ENCODE assay signal across 9 cellular contexts in the genomic region with DNA sequence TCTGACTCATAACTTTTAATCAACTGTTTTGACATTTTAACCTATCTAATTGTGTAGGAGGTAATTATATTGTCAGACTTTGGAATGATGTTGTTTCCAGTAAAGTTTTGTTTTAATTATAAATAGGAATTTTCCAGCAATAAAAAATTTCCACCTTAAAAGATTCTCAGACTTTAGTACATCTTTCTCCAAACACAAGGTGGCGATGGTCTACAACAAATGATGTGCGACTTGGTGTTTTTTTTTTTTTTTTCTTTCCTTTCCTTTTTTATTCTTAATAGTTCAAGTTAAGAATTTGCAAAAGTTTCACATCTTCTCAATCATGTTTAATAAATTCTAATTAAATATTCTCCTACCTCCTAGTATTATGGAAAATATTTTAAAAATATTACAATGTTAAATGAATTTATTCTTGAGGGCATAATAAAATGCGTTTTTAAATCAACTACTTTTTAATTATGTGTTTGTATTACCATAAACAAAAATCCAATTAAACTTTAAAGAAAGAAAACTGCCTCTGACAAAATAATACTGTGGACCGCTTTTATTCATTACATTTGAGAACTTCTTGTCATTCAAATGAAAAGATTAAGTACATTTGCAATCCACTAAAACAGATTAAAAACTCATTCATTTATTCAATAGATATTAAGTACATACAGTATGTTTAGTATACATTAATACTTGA. TPM values are rescaled to one million over a fixed set of nuclear protein-coding genes. Genes with fewer than 3 reads are reported as not detected.
DNase-seq lines count a peak whose midpoint lies in the region; ATAC-seq and TF ChIP-seq lines count a peak whose summit lies in the region.
"Had no signal": no experiment of that assay in that cellular context is flagged by ENCODE, and none has a peak within 500 bp of the region (broad histone marks: within the 10 kb centered on the region; RNA-seq: fewer than 3 reads in every experiment).

No MANE protein-coding gene starts in this region.

- H3K4me1 Mint-ChIP-seq in nephron: peaks cover 33% of the 10 kb centered on the region
- peaks cover 15% of the 10 kb centered on the region for H3K4me1 Mint-ChIP-seq in T-helper 2 cell treated with Interferon-gamma antibody and Interleukin-4, amounts not matched to agents 5 μg/mL and 100 μg/mL, for 36 hours (ENCODE audit: low read depth)

- peak; percentile 76 to 82 for DNase-seq in cardiac muscle cell (ENCODE audit: low read depth in 1 of 2, low spot score in 1 of 2)
- DNase-seq in left cardiac atrium: no peak
- peak; percentile 35 for DNase-seq in NCI-H446 treated with DMSO at 0.1 percent for 48 hours (lab: John Stamatoyannopoulos, UW)
- DNase-seq in cerebellar cortex (ENCODE audit: low spot score): peak; percentile 79
- no peak for DNase-seq in hepatic stellate cell (ENCODE audit: low spot score)
- DNase-seq in T-helper 2 cell treated with Interferon-gamma antibody and Interleukin-4, amounts not matched to agents 5 μg/mL and 100 μg/mL, for 36 hours (ENCODE audit: low spot score): no peak

- peaks cover 9% of the 10 kb centered on the region for H3K4me1 ChIP-seq in cardiac muscle cell (ENCODE audit: low read depth)

- ATAC-seq in left cardiac atrium: no peak
- ATAC-seq in GM21825 (IDR thresholded peaks at IDR 0.05; ENCODE audit: unreplicated experiment): no peak

- no peaks in the 10 kb centered on the region for H3K27me3 Mint-ChIP-seq in nephron (ENCODE audit: low read depth)
- H3K27me3 Mint-ChIP-seq in T-helper 2 cell treated with Interferon-gamma antibody and Interleukin-4, amounts not matched to agents 5 μg/mL and 100 μg/mL, for 36 hours (ENCODE audit: low read depth): peaks cover 34% of the 10 kb centered on the region

- no peaks in the 10 kb centered on the region for H3K36me3 ChIP-seq in cardiac muscle cell

- H3K9me3 Mint-ChIP-seq in nephron: no peaks in the 10 kb centered on the region
- no peaks in the 10 kb centered on the region for H3K9me3 Mint-ChIP-seq in T-helper 2 cell treated with Interferon-gamma antibody and Interleukin-4, amounts not matched to agents 5 μg/mL and 100 μg/mL, for 36 hours
- H3K9me3 Mint-ChIP-seq: activated naive CD4-positive, alpha-beta T cell treated with anti-CD3 and anti-CD28 coated beads, Interleukin-2, amount 50 U/mL, for 24 hours had no signal

- intact Hi-C loops in left cardiac atrium (cut with DNase I): loop anchor here (1.0 to 10.0 kb wide), 8 partner anchors 713 to 1895 kb away; no protein-coding TSS in a partner anchor

- no peaks in the 10 kb centered on the region for H3K9me3 ChIP-seq in cardiac muscle cell (ENCODE audit: low read depth)

- H3K27me3 ChIP-seq in cardiac muscle cell: no peaks in the 10 kb centered on the region

- H3K27ac ChIP-seq in cardiac muscle cell: no peak overlapping the region

- H3K4me3 ChIP-seq in cardiac muscle cell: no peak overlapping the region

- H3K27ac Mint-ChIP-seq in nephron: peak overlapping the region; percentile 50 to 87 (median 78)
- H3K27ac Mint-ChIP-seq in T-helper 2 cell treated with Interferon-gamma antibody and Interleukin-4, amounts not matched to agents 5 μg/mL and 100 μg/mL, for 36 hours: no peak overlapping the region
- H3K27ac Mint-ChIP-seq: activated naive CD4-positive, alpha-beta T cell treated with anti-CD3 and anti-CD28 coated beads, Interleukin-2, amount 50 U/mL, for 24 hours had no signal

- H3K36me3 Mint-ChIP-seq in nephron (ENCODE audit: low read depth): no peaks in the 10 kb centered on the region
- H3K36me3 Mint-ChIP-seq in T-helper 2 cell treated with Interferon-gamma antibody and Interleukin-4, amounts not matched to agents 5 μg/mL and 100 μg/mL, for 36 hours (ENCODE audit: low read depth): no peaks in the 10 kb centered on the region

- TF ChIP-seq CTCF in cardiac muscle cell (IDR thresholded peaks at IDR 0.05; ENCODE audit: low read depth, low read length): peak; percentile 51
- TF ChIP-seq CTCF in nephron (IDR thresholded peaks at IDR 0.05; ENCODE audit: unreplicated experiment in 3 of 3): peak; percentile 50 to 64 (median 57)

- H3K4me3 Mint-ChIP-seq in nephron: peak overlapping the region; percentile 4 to 63 (median 28)
- H3K4me3 Mint-ChIP-seq in T-helper 2 cell treated with Interferon-gamma antibody and Interleukin-4, amounts not matched to agents 5 μg/mL and 100 μg/mL, for 36 hours: no peak overlapping the region
- H3K4me3 Mint-ChIP-seq: activated naive CD4-positive, alpha-beta T cell treated with anti-CD3 and anti-CD28 coated beads, Interleukin-2, amount 50 U/mL, for 24 hours had no signal

RNA-seq across cellular contexts. Expression of a gene that starts 4.4 kb away (rescaled TPM):
- total RNA-seq in cardiac muscle cell (155 and 185 TPM in 2 replicates), left cardiac atrium (100 to 1,000 TPM; 139 to 143 TPM)
- polyA plus RNA-seq in cardiac muscle cell: 154 and 179 TPM in 2 replicates

Comparison
In these comparisons a context has a peak if more than half of its experiments do, and no peak if none do; other contexts are left out.
1. DNase-seq: peak in cardiac muscle cell (2 of 2), NCI-H446 treated with DMSO at 0.1 percent for 48 hours (single experiment) and cerebellar cortex (single experiment); none in left cardiac atrium (single experiment), hepatic stellate cell (single experiment) and T-helper 2 cell treated with Interferon-gamma antibody and Interleukin-4, amounts not matched to agents 5 μg/mL and 100 μg/mL, for 36 hours (single experiment).